Comparison of ENCODE assay signal across 12 cellular contexts in the genomic region with DNA sequence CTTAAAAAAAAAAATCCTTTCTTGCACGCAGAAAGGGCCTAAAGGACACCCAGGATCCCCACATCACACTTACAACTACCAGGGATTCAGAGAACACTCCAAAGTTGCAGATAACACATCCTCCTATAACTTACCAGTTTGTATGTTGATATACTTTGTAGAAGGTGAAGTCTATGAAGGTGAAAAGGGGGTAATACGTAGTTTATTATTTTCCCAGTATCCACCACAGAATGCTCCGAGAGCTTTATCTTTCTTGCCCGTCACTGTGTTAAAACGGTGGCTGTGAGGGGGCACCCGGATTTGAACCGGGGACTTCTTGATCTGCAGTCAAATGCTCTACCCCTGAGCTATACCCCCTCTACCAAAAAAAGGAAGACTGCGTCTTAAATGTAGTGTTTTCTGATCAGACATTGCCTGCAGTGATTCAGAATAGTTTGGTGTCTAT. TPM values are rescaled to one million over a fixed set of nuclear protein-coding genes. Genes with fewer than 3 reads are reported as not detected.
DNase-seq lines count a peak whose midpoint lies in the region; ATAC-seq, FAIRE-seq and TF ChIP-seq lines count a peak whose summit lies in the region.
"Had no signal": no experiment of that assay in that cellular context is flagged by ENCODE, and none has a peak within 500 bp of the region (broad histone marks: within the 10 kb centered on the region; RNA-seq: fewer than 3 reads in every experiment).

No MANE protein-coding gene starts in this region.

- H3K9ac ChIP-seq in HepG2 (ENCODE audit: insufficient read depth, low read depth, low read length) = no peak overlapping the region

- H2AFZ ChIP-seq in HepG2 (ENCODE audit: low read length) = no peak overlapping the region

- 13% methylated on average over 8 of the region's 8 CpGs for WGBS in HepG2 (ENCODE audit: low lambda C conversion rate)
- WGBS in right lobe of liver (ENCODE audit: insufficient coverage, low coverage, low lambda C conversion rate, missing lambda C conversion rate) = 45% methylated on average over 8 of the region's 8 CpGs

- H3K27ac ChIP-seq in HepG2 (ENCODE audit: extremely low read length, insufficient read depth, low read length) (no peak overlapping the region), right lobe of liver (no peak overlapping the region)
- H3K27ac ChIP-seq: RWPE1 had no signal

- no peak for TF ChIP-seq RAD21 in HepG2 (CRISPR knock-in tag; IDR thresholded peaks at IDR 0.05)

- H3K36me3 ChIP-seq in HepG2 (replicated peaks in 1 of 2; ENCODE audit: control insufficient read depth in 1 of 2, insufficient read depth in 2 of 2, low read length in 2 of 2) = no peaks in the 10 kb centered on the region
- no peaks in the 10 kb centered on the region for H3K36me3 ChIP-seq in right lobe of liver

- H3K36me3 Mint-ChIP-seq in activated naive CD8-positive, alpha-beta T cell treated with anti-CD3 and anti-CD28 coated beads, Interleukin-2, amount 50 U/mL, for 24 hours (ENCODE audit: low read depth) = no peaks in the 10 kb centered on the region
- H3K36me3 Mint-ChIP-seq in HFFc6 (ENCODE audit: low read depth) = no peaks in the 10 kb centered on the region
- H3K36me3 Mint-ChIP-seq: immature natural killer cell had no signal

- TF ChIP-seq CTCF in HepG2 (CRISPR knock-in tag; IDR thresholded peaks at IDR 0.05) (no peak), right lobe of liver (IDR thresholded peaks at IDR 0.05) (no peak), HFFc6 (IDR thresholded peaks at IDR 0.05) (no peak)

- H3K4me1 ChIP-seq in HepG2 (ENCODE audit: insufficient read depth, low read length) = peaks cover 35% of the 10 kb centered on the region
- no peaks in the 10 kb centered on the region for H3K4me1 ChIP-seq in right lobe of liver

- no peaks in the 10 kb centered on the region for H3K9me3 Mint-ChIP-seq in activated naive CD8-positive, alpha-beta T cell treated with anti-CD3 and anti-CD28 coated beads, Interleukin-2, amount 50 U/mL, for 24 hours
- H3K9me3 Mint-ChIP-seq in stimulated activated naive CD8-positive, alpha-beta T cell treated with anti-CD3 and anti-CD28 coated beads, Interleukin-15, amount 100 ng/mL, for 72 hours = no peaks in the 10 kb centered on the region
- no peaks in the 10 kb centered on the region for H3K9me3 Mint-ChIP-seq in HFFc6
- H3K9me3 Mint-ChIP-seq: activated CD4-positive, alpha-beta T cell treated with anti-CD3 and anti-CD28 coated beads, Interleukin-2, amount 10 ng/mL, durations not matched to agents 24 days and 14 days; immature natural killer cell; nephron progenitor cell had no signal

- H3K4me2 ChIP-seq in HepG2 (ENCODE audit: low read depth, low read length) = peak overlapping the region; percentile 14; the same call in 1 of the 2 replicates

- H3K4me3 ChIP-seq in HepG2 (replicated peaks in 1 of 3; ENCODE audit: insufficient read depth in 1 of 3, low read depth in 2 of 3, low read length in 3 of 3) (no peak overlapping the region), right lobe of liver (no peak overlapping the region)

- no TSS peak for BruUV-seq in HepG2 (replicated peaks; lab: Mats Ljungman, UMichigan)

- H3K9me3 ChIP-seq in HepG2 (ENCODE audit: low read length) (no peaks in the 10 kb centered on the region), right lobe of liver (no peaks in the 10 kb centered on the region)

- TF ChIP-seq EP300 in HepG2 (IDR thresholded peaks at IDR 0.05; ENCODE audit: low read depth in 2 of 2, low read length in 2 of 2) (no peak), HepG2 (CRISPR knock-in tag; IDR thresholded peaks at IDR 0.05; ENCODE audit: borderline replicate concordance) (no peak)

- peak; percentile 63 for FAIRE-seq in HepG2 (lab: Jason Lieb, UNC)

- ATAC-seq in HepG2 = peak; percentile 66
- ATAC-seq in right lobe of liver = no peak
- ATAC-seq in activated naive CD8-positive, alpha-beta T cell treated with anti-CD3 and anti-CD28 coated beads, Interleukin-2, amount 50 U/mL, for 24 hours = peak; percentile 95
- peak; percentile 95 for ATAC-seq in stimulated activated naive CD8-positive, alpha-beta T cell treated with anti-CD3 and anti-CD28 coated beads, Interleukin-15, amount 100 ng/mL, for 72 hours
- no peak for ATAC-seq in GM21526 (IDR thresholded peaks at IDR 0.05; ENCODE audit: low FRiP score, unreplicated experiment)

- TF ChIP-seq POLR2A in HepG2 (IDR thresholded peaks at IDR 0.05; ENCODE audit: insufficient read depth in 1 of 2, low read depth in 2 of 2, low read length in 2 of 2) (no peak), right lobe of liver (IDR thresholded peaks at IDR 0.05) (no peak)

- H3K27me3 Mint-ChIP-seq in activated naive CD8-positive, alpha-beta T cell treated with anti-CD3 and anti-CD28 coated beads, Interleukin-2, amount 50 U/mL, for 24 hours = no peaks in the 10 kb centered on the region
- H3K27me3 Mint-ChIP-seq in stimulated activated naive CD8-positive, alpha-beta T cell treated with anti-CD3 and anti-CD28 coated beads, Interleukin-15, amount 100 ng/mL, for 72 hours = no peaks in the 10 kb centered on the region
- H3K27me3 Mint-ChIP-seq in HFFc6 (ENCODE audit: insufficient read depth) = no peaks in the 10 kb centered on the region; the same call in 1 of the 2 replicates
- H3K27me3 Mint-ChIP-seq: activated CD4-positive, alpha-beta T cell treated with anti-CD3 and anti-CD28 coated beads, Interleukin-2, amount 10 ng/mL, durations not matched to agents 24 days and 14 days had no signal

- no peaks in the 10 kb centered on the region for H3K79me2 ChIP-seq in HepG2 (ENCODE audit: insufficient read depth, low read length)

- intact Hi-C loops in HepG2 (cut with micrococcal nuclease; ENCODE audit: unreplicated experiment) = no loop called here
- intact Hi-C loops in right lobe of liver (cut with DNase I) = no loop called here

- H4K20me1 ChIP-seq in HepG2 (ENCODE audit: insufficient read depth, low read length) = no peaks in the 10 kb centered on the region

- H3K4me1 Mint-ChIP-seq in activated naive CD8-positive, alpha-beta T cell treated with anti-CD3 and anti-CD28 coated beads, Interleukin-2, amount 50 U/mL, for 24 hours = peaks cover 7% of the 10 kb centered on the region
- H3K4me1 Mint-ChIP-seq in stimulated activated naive CD8-positive, alpha-beta T cell treated with anti-CD3 and anti-CD28 coated beads, Interleukin-15, amount 100 ng/mL, for 72 hours = peaks cover 16% of the 10 kb centered on the region
- H3K4me1 Mint-ChIP-seq in HFFc6 (ENCODE audit: low read depth) = peaks cover 25% of the 10 kb centered on the region
- H3K4me1 Mint-ChIP-seq: immature natural killer cell had no signal

- peak; percentile 67 for DNase-seq in HepG2 (ENCODE audit: low spot score)
- no peak for DNase-seq in right lobe of liver
- DNase-seq in NCI-H1694 treated with DMSO at 0.1 percent for 48 hours (lab: John Stamatoyannopoulos, UW) = peak; percentile 84
- DNase-seq in activated naive CD8-positive, alpha-beta T cell treated with anti-CD3 and anti-CD28 coated beads, Interleukin-2, amount 50 U/mL, for 24 hours = peak; percentile 52
- peak; percentile 36 to 61 for DNase-seq in stimulated activated naive CD8-positive, alpha-beta T cell treated with anti-CD3 and anti-CD28 coated beads, Interleukin-15, amount 100 ng/mL, for 72 hours
- no peak for DNase-seq in HFFc6
- no peak for DNase-seq in AML-193 (lab: John Stamatoyannopoulos, UW)
- DNase-seq: activated CD4-positive, alpha-beta T cell treated with anti-CD3 and anti-CD28 coated beads, Interleukin-2, amount 10 ng/mL, durations not matched to agents 24 days and 14 days; immature natural killer cell; nephron progenitor cell had no signal

- H3K4me3 Mint-ChIP-seq in activated naive CD8-positive, alpha-beta T cell treated with anti-CD3 and anti-CD28 coated beads, Interleukin-2, amount 50 U/mL, for 24 hours = peak overlapping the region; percentile 6
- H3K4me3 Mint-ChIP-seq in stimulated activated naive CD8-positive, alpha-beta T cell treated with anti-CD3 and anti-CD28 coated beads, Interleukin-15, amount 100 ng/mL, for 72 hours = no peak overlapping the region
- H3K4me3 Mint-ChIP-seq in HFFc6 = no peak overlapping the region
- H3K4me3 Mint-ChIP-seq: activated CD4-positive, alpha-beta T cell treated with anti-CD3 and anti-CD28 coated beads, Interleukin-2, amount 10 ng/mL, durations not matched to agents 24 days and 14 days; immature natural killer cell; nephron progenitor cell had no signal

- in situ Hi-C loops in HepG2 (cut with HindIII; ENCODE audit: extremely low pct_ligation_motif_present, low pct_unique_long_range_greater_than_20kb) = no loop called here

- H3K27me3 ChIP-seq in HepG2 (ENCODE audit: control insufficient read depth in 1 of 2, insufficient read depth in 2 of 2, low read length in 2 of 2) = no peaks in the 10 kb centered on the region
- no peaks in the 10 kb centered on the region for H3K27me3 ChIP-seq in right lobe of liver

- CTCF ChIA-PET in HepG2 (lab: Yijun Ruan, JAX; ENCODE audit: low intra/inter-chr PET ratio, low total read pairs) = no interaction called here

- POLR2A ChIA-PET in HepG2 (lab: Yijun Ruan, JAX) = interaction anchor here (0.9 to 2.3 kb wide), 7 partner anchors 8 to 160 kb away, joined by 3 to 20 read pairs (median 5); partner anchors contain the start of genes LASP1 and RPL23

- H3K27ac Mint-ChIP-seq in activated naive CD8-positive, alpha-beta T cell treated with anti-CD3 and anti-CD28 coated beads, Interleukin-2, amount 50 U/mL, for 24 hours = peak overlapping the region; percentile 86
- peak overlapping the region; percentile 4 to 98 for H3K27ac Mint-ChIP-seq in stimulated activated naive CD8-positive, alpha-beta T cell treated with anti-CD3 and anti-CD28 coated beads, Interleukin-15, amount 100 ng/mL, for 72 hours
- H3K27ac Mint-ChIP-seq in HFFc6 = no peak overlapping the region
- H3K27ac Mint-ChIP-seq: activated CD4-positive, alpha-beta T cell treated with anti-CD3 and anti-CD28 coated beads, Interleukin-2, amount 10 ng/mL, durations not matched to agents 24 days and 14 days; immature natural killer cell; nephron progenitor cell had no signal

RNA-seq across cellular contexts. Expression of gene RPL23, which starts 7.9 kb away (rescaled TPM):
- 2,790 and 3,298 TPM in 2 replicates for total RNA-seq in HepG2 (2016; rRNA removed; fragmentation: Illumina TruSeq; extraction: Trizol)
- 4,051 and 4,588 TPM in 2 replicates for total RNA-seq in HepG2 (2016; cell fraction: cytosol; rRNA removed; fragmentation: Illumina TruSeq; extraction: Trizol; ENCODE audit: low read depth)
- total RNA-seq in HepG2 (2016; cell fraction: insoluble cytoplasmic fraction; rRNA removed; fragmentation: Illumina TruSeq; extraction: Trizol) = 2,655 and 3,446 TPM in 2 replicates
- total RNA-seq in HepG2 (2016; cell fraction: membrane; rRNA removed; fragmentation: Illumina TruSeq; extraction: Trizol) = 6,899 and 6,901 TPM in 2 replicates
- total RNA-seq in HepG2 (2016; cell fraction: nucleus; rRNA removed; fragmentation: Illumina TruSeq; extraction: Trizol) = 995 and 1,125 TPM in 2 replicates
- 4,288 and 4,860 TPM in 2 replicates for polyA plus RNA-seq in HepG2 (2011; rRNA removed)
- polyA plus RNA-seq in HepG2 (2011; cell fraction: cytosol; rRNA removed) = 4,164 and 5,084 TPM in 2 replicates
- 680 and 915 TPM in 2 replicates for polyA plus RNA-seq in HepG2 (2011; cell fraction: nucleus; rRNA removed)
- polyA plus RNA-seq in HepG2 (2012) = 4,457 and 5,527 TPM in 2 replicates
- polyA plus RNA-seq in HepG2 (2016; cell fraction: cytosol; fragmentation: Illumina TruSeq; extraction: Trizol; ENCODE audit: low read depth) = 5,325 and 6,272 TPM in 2 replicates
- polyA plus RNA-seq in HepG2 (2016; cell fraction: insoluble cytoplasmic fraction; fragmentation: Illumina TruSeq; extraction: Trizol; ENCODE audit: low read depth) = 3,877 and 3,973 TPM in 2 replicates
- 7,669 and 7,726 TPM in 2 replicates for polyA plus RNA-seq in HepG2 (2016; cell fraction: membrane; fragmentation: Illumina TruSeq; extraction: Trizol; ENCODE audit: low read depth)
- polyA plus RNA-seq in HepG2 (2016; cell fraction: nucleus; fragmentation: Illumina TruSeq; extraction: Trizol; ENCODE audit: insufficient read depth, low read depth) = 2,046 and 2,062 TPM in 2 replicates
- 223 and 322 TPM in 2 replicates for polyA minus RNA-seq in HepG2 (2011; rRNA and poly(A)+ RNA removed; ENCODE audit: low replicate concordance)
- 1,056 and 1,226 TPM in 2 replicates for polyA minus RNA-seq in HepG2 (2011; cell fraction: cytosol; rRNA and poly(A)+ RNA removed)
- 292 and 362 TPM in 2 replicates for polyA minus RNA-seq in HepG2 (2011; cell fraction: nucleus; rRNA and poly(A)+ RNA removed)
- total RNA-seq in right lobe of liver = 100 to 1,000 TPM; 389 to 609 (median 436) TPM
- 1,000 to 10,000 TPM; 1,099 to 1,402 (median 1,310) TPM for total RNA-seq in HFFc6 (2021; fragmentation: NEBNext Ultra II Directional; extraction: Animal tissue kit (Norgen Biotek cat#: 25700))

RNA-seq across cellular contexts. Expression of gene LASP1, which starts 8.4 kb away (rescaled TPM):
- total RNA-seq in HepG2 (2016; rRNA removed; fragmentation: Illumina TruSeq; extraction: Trizol) = 97.0 and 110 TPM in 2 replicates
- total RNA-seq in HepG2 (2016; cell fraction: cytosol; rRNA removed; fragmentation: Illumina TruSeq; extraction: Trizol; ENCODE audit: low read depth) = 9.8 and 10.1 TPM in 2 replicates
- 92.3 and 97.2 TPM in 2 replicates for total RNA-seq in HepG2 (2016; cell fraction: insoluble cytoplasmic fraction; rRNA removed; fragmentation: Illumina TruSeq; extraction: Trizol)
- 38.1 and 38.7 TPM in 2 replicates for total RNA-seq in HepG2 (2016; cell fraction: membrane; rRNA removed; fragmentation: Illumina TruSeq; extraction: Trizol)
- total RNA-seq in HepG2 (2016; cell fraction: nucleus; rRNA removed; fragmentation: Illumina TruSeq; extraction: Trizol) = 62.5 and 68.5 TPM in 2 replicates
- 70.1 and 80.4 TPM in 2 replicates for polyA plus RNA-seq in HepG2 (2011; rRNA removed)
- 81.9 and 127 TPM in 2 replicates for polyA plus RNA-seq in HepG2 (2011; cell fraction: cytosol; rRNA removed)
- 107 and 129 TPM in 2 replicates for polyA plus RNA-seq in HepG2 (2011; cell fraction: nucleus; rRNA removed)
- polyA plus RNA-seq in HepG2 (2012) = 82.2 and 85.9 TPM in 2 replicates
- 7.2 and 8.1 TPM in 2 replicates for polyA plus RNA-seq in HepG2 (2016; cell fraction: cytosol; fragmentation: Illumina TruSeq; extraction: Trizol; ENCODE audit: low read depth)
- polyA plus RNA-seq in HepG2 (2016; cell fraction: insoluble cytoplasmic fraction; fragmentation: Illumina TruSeq; extraction: Trizol; ENCODE audit: low read depth) = 138 and 161 TPM in 2 replicates
- 25.1 and 28.1 TPM in 2 replicates for polyA plus RNA-seq in HepG2 (2016; cell fraction: membrane; fragmentation: Illumina TruSeq; extraction: Trizol; ENCODE audit: low read depth)
- polyA plus RNA-seq in HepG2 (2016; cell fraction: nucleus; fragmentation: Illumina TruSeq; extraction: Trizol; ENCODE audit: insufficient read depth, low read depth) = 109 and 113 TPM in 2 replicates
- polyA minus RNA-seq in HepG2 (2011; rRNA and poly(A)+ RNA removed; ENCODE audit: low replicate concordance) = 136 and 189 TPM in 2 replicates
- polyA minus RNA-seq in HepG2 (2011; cell fraction: cytosol; rRNA and poly(A)+ RNA removed) = 107 and 130 TPM in 2 replicates
- polyA minus RNA-seq in HepG2 (2011; cell fraction: nucleus; rRNA and poly(A)+ RNA removed) = 49.2 and 50.4 TPM in 2 replicates
- total RNA-seq in right lobe of liver = 100 to 1,000 TPM in 2 of 6 experiments, 10 to 100 TPM in 4; 52.2 to 124 (median 84.8) TPM
- 100 to 1,000 TPM; 428 to 517 (median 484) TPM for total RNA-seq in HFFc6 (2021; fragmentation: NEBNext Ultra II Directional; extraction: Animal tissue kit (Norgen Biotek cat#: 25700))

RNA-seq across cellular contexts. Expression of gene CWC25, which starts 36.3 kb away (rescaled TPM):
- total RNA-seq in HepG2 (2016; rRNA removed; fragmentation: Illumina TruSeq; extraction: Trizol) (12.7 and 15.6 TPM in 2 replicates), right lobe of liver (10 to 100 TPM in 2 of 6 experiments, 1 to 10 TPM in 4; 6.8 to 13.1 (median 9.2) TPM)
- total RNA-seq in HepG2 (2016; cell fraction: cytosol; rRNA removed; fragmentation: Illumina TruSeq; extraction: Trizol; ENCODE audit: low read depth) = 3.7 and 5.9 TPM in 2 replicates
- 12.1 and 16.1 TPM in 2 replicates for total RNA-seq in HepG2 (2016; cell fraction: insoluble cytoplasmic fraction; rRNA removed; fragmentation: Illumina TruSeq; extraction: Trizol)
- 4.9 and 5.9 TPM in 2 replicates for total RNA-seq in HepG2 (2016; cell fraction: membrane; rRNA removed; fragmentation: Illumina TruSeq; extraction: Trizol)
- total RNA-seq in HepG2 (2016; cell fraction: nucleus; rRNA removed; fragmentation: Illumina TruSeq; extraction: Trizol) = 16.2 and 16.8 TPM in 2 replicates
- 20.6 and 22.7 TPM in 2 replicates for polyA plus RNA-seq in HepG2 (2011; rRNA removed)
- 8.0 and 10.1 TPM in 2 replicates for polyA plus RNA-seq in HepG2 (2011; cell fraction: cytosol; rRNA removed)
- 75.8 and 78.0 TPM in 2 replicates for polyA plus RNA-seq in HepG2 (2011; cell fraction: nucleus; rRNA removed)
- polyA plus RNA-seq in HepG2 (2012) = 13.3 and 15.9 TPM in 2 replicates
- 1.3 and 1.4 TPM in 2 replicates for polyA plus RNA-seq in HepG2 (2016; cell fraction: cytosol; fragmentation: Illumina TruSeq; extraction: Trizol; ENCODE audit: low read depth)
- 13.2 and 13.4 TPM in 2 replicates for polyA plus RNA-seq in HepG2 (2016; cell fraction: insoluble cytoplasmic fraction; fragmentation: Illumina TruSeq; extraction: Trizol; ENCODE audit: low read depth)
- 2.8 and 3.3 TPM in 2 replicates for polyA plus RNA-seq in HepG2 (2016; cell fraction: membrane; fragmentation: Illumina TruSeq; extraction: Trizol; ENCODE audit: low read depth)
- polyA plus RNA-seq in HepG2 (2016; cell fraction: nucleus; fragmentation: Illumina TruSeq; extraction: Trizol; ENCODE audit: insufficient read depth, low read depth) = 51.8 and 58.8 TPM in 2 replicates
- polyA minus RNA-seq in HepG2 (2011; rRNA and poly(A)+ RNA removed; ENCODE audit: low replicate concordance) = 7.6 and 11.6 TPM in 2 replicates
- 3.6 and 4.1 TPM in 2 replicates for polyA minus RNA-seq in HepG2 (2011; cell fraction: cytosol; rRNA and poly(A)+ RNA removed)
- 18.3 TPM in 2 replicates for polyA minus RNA-seq in HepG2 (2011; cell fraction: nucleus; rRNA and poly(A)+ RNA removed)
- total RNA-seq in HFFc6 (2021; fragmentation: NEBNext Ultra II Directional; extraction: Animal tissue kit (Norgen Biotek cat#: 25700)) = 10 to 100 TPM; 11.0 to 13.7 (median 12.9) TPM

Comparison
In these comparisons a context has a peak if more than half of its experiments do, and no peak if none do; other contexts are left out.
1. ATAC-seq: peak in HepG2 (single experiment), activated naive CD8-positive, alpha-beta T cell treated with anti-CD3 and anti-CD28 coated beads, Interleukin-2, amount 50 U/mL, for 24 hours (single experiment) and stimulated activated naive CD8-positive, alpha-beta T cell treated with anti-CD3 and anti-CD28 coated beads, Interleukin-15, amount 100 ng/mL, for 72 hours (single experiment); none in right lobe of liver (0 of 4) and GM21526 (single experiment).
2. DNase-seq: peak in HepG2 (single experiment), NCI-H1694 treated with DMSO at 0.1 percent for 48 hours (single experiment), activated naive CD8-positive, alpha-beta T cell treated with anti-CD3 and anti-CD28 coated beads, Interleukin-2, amount 50 U/mL, for 24 hours (single experiment) and stimulated activated naive CD8-positive, alpha-beta T cell treated with anti-CD3 and anti-CD28 coated beads, Interleukin-15, amount 100 ng/mL, for 72 hours (2 of 2); none in right lobe of liver (0 of 3), HFFc6 (single experiment) and AML-193 (0 of 2).